5 cellular contexts compared by ENCODE assay signal in the genomic region with DNA sequence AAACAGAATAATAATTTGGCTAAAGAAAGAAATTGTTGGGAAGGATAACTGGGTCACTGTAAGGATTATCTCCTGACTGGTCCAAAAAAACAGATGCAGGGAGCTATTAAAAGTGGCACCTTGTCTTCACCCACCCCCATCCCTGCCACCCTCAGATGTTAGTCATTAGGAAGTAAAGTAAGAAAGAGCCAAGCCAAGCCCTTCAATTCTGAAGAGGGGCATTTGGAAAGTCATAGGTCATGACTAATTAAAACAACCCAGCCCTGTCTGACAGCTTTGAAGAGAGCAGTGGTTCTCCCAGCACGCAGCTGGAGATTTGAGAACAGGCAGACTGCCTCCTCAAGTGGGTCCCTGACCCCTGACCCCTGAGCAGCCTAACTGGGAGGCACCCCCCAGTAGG. TPM values are rescaled to one million over a fixed set of nuclear protein-coding genes. Genes with fewer than 3 reads are reported as not detected.
"Had no signal": no experiment of that assay in that cellular context is flagged by ENCODE, and none has a peak within 500 bp of the region (broad histone marks: within the 10 kb centered on the region; RNA-seq: fewer than 3 reads in every experiment).

No MANE protein-coding gene starts in this region.

RNA-seq across cellular contexts. Expression of gene EDNRA, which starts 46.5 kb away (rescaled TPM):
- total RNA-seq: activated B cell treated with CpG ODN at 0.5 μM for 24 hours; activated CD4-positive, alpha-beta memory T cell treated with anti-CD3 and anti-CD28 coated beads for 36 hours; activated naive CD4-positive, alpha-beta T cell treated with anti-CD3 and anti-CD28 coated beads for 36 hours; activated T-helper 1 cell treated with anti-CD3 and anti-CD28 coated beads, Interleukin-12 subunit alpha, Interleukin-12 subunit beta, Interleukin-2, Interleukin-4 antibody, amounts not matched to agents 30 ng/mL and 10 ng/mL and 1 ng/mL, durations not matched to agents 14 hours and 24 hours and 36 hours; T-helper 17 cell had no signal
